In genomic region chr5:151155777-151156731, GRCh38 we compare ENCODE assay signal across 1 cellular context.
TF ChIP-seq lines count a peak whose summit lies in the region.

No MANE protein-coding gene starts in this region.

TF ChIP-seq in HepG2, 621 proteins besides CTCF, POLR2A, EP300 and RAD21 (continued from another document and continues in another):
- TF ChIP-seq, protein P1, sequence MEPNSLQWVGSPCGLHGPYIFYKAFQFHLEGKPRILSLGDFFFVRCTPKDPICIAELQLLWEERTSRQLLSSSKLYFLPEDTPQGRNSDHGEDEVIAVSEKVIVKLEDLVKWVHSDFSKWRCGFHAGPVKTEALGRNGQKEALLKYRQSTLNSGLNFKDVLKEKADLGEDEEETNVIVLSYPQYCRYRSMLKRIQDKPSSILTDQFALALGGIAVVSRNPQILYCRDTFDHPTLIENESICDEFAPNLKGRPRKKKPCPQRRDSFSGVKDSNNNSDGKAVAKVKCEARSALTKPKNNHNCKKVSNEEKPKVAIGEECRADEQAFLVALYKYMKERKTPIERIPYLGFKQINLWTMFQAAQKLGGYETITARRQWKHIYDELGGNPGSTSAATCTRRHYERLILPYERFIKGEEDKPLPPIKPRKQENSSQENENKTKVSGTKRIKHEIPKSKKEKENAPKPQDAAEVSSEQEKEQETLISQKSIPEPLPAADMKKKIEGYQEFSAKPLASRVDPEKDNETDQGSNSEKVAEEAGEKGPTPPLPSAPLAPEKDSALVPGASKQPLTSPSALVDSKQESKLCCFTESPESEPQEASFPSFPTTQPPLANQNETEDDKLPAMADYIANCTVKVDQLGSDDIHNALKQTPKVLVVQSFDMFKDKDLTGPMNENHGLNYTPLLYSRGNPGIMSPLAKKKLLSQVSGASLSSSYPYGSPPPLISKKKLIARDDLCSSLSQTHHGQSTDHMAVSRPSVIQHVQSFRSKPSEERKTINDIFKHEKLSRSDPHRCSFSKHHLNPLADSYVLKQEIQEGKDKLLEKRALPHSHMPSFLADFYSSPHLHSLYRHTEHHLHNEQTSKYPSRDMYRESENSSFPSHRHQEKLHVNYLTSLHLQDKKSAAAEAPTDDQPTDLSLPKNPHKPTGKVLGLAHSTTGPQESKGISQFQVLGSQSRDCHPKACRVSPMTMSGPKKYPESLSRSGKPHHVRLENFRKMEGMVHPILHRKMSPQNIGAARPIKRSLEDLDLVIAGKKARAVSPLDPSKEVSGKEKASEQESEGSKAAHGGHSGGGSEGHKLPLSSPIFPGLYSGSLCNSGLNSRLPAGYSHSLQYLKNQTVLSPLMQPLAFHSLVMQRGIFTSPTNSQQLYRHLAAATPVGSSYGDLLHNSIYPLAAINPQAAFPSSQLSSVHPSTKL (CRISPR knock-in tag; IDR thresholded peaks at IDR 0.05): peak; percentile 71
- TF ChIP-seq SP5 (CRISPR knock-in tag; IDR thresholded peaks at IDR 0.05; ENCODE audit: borderline replicate concordance, low read depth) (peak; percentile 35; the same call in 1 of the 2 replicates), SOX5 (CRISPR knock-in tag; IDR thresholded peaks at IDR 0.05; ENCODE audit: borderline replicate concordance) (0 out of 2 replicates have a peak, but pooled peaks have one; percentile 16), HNF4A (CRISPR knock-in tag; IDR thresholded peaks at IDR 0.05) (peak; percentile 95), ZNF251 (CRISPR knock-in tag; IDR thresholded peaks at IDR 0.05) (no peak), HOMEZ (CRISPR knock-in tag; IDR thresholded peaks at IDR 0.05; ENCODE audit: low read depth) (peak; percentile 38; the same call in 1 of the 2 replicates), TBX2 (CRISPR knock-in tag; IDR thresholded peaks at IDR 0.05; ENCODE audit: borderline replicate concordance) (peak; percentile 24; the same call in 1 of the 2 replicates), ZNF292 (CRISPR knock-in tag; IDR thresholded peaks at IDR 0.05; ENCODE audit: borderline replicate concordance, low read depth) (peak; percentile 49; the same call in 1 of the 2 replicates), MEF2D (CRISPR knock-in tag; IDR thresholded peaks at IDR 0.05) (peak; percentile 66), GABPB1 (CRISPR knock-in tag; IDR thresholded peaks at IDR 0.05) (peak; percentile 43), HOXA3 (CRISPR knock-in tag; IDR thresholded peaks at IDR 0.05) (peak; percentile 46; the same call in 1 of the 2 replicates), ZNF792 (CRISPR knock-in tag; IDR thresholded peaks at IDR 0.05) (0 out of 2 replicates have a peak, but pooled peaks have one; percentile 29), POGZ (CRISPR knock-in tag; IDR thresholded peaks at IDR 0.05) (peak; percentile 42; the same call in 1 of the 2 replicates), NFE2L2 (IDR thresholded peaks at IDR 0.05; ENCODE audit: low read length) (no peak), ZFX (CRISPR knock-in tag; IDR thresholded peaks at IDR 0.05; ENCODE audit: low read depth) (peak; percentile 77), ZNF614 (CRISPR knock-in tag; IDR thresholded peaks at IDR 0.05; ENCODE audit: borderline replicate concordance) (0 out of 2 replicates have a peak, but pooled peaks have one; percentile 34), ZNF563 (CRISPR knock-in tag; IDR thresholded peaks at IDR 0.05) (peak; percentile 58; the same call in 1 of the 2 replicates), SRY (CRISPR knock-in tag; IDR thresholded peaks at IDR 0.05) (0 out of 2 replicates have a peak, but pooled peaks have one; percentile 61), ZNF644 (CRISPR knock-in tag; IDR thresholded peaks at IDR 0.05; ENCODE audit: low read depth) (0 out of 2 replicates have a peak, but pooled peaks have one; percentile 37), KAT8 (CRISPR knock-in tag; IDR thresholded peaks at IDR 0.05) (peak; percentile 58; the same call in 1 of the 2 replicates), ZNF124 (CRISPR knock-in tag; IDR thresholded peaks at IDR 0.05) (peak; percentile 48; the same call in 1 of the 2 replicates), GATAD2A (CRISPR knock-in tag; IDR thresholded peaks at IDR 0.05) (peak; percentile 88), ZFY (CRISPR knock-in tag; IDR thresholded peaks at IDR 0.05) (peak; percentile 77), ZNF17 (CRISPR knock-in tag; IDR thresholded peaks at IDR 0.05) (no peak), PHF21A (CRISPR knock-in tag; IDR thresholded peaks at IDR 0.05) (peak; percentile 78; the same call in 1 of the 2 replicates), CREM (IDR thresholded peaks at IDR 0.05) (0 out of 2 replicates have a peak, but pooled peaks have one; percentile 18), CREM (CRISPR knock-in tag; IDR thresholded peaks at IDR 0.05) (no peak), TAF1 (CRISPR knock-in tag; IDR thresholded peaks at IDR 0.05) (peak; percentile 38; the same call in 1 of the 2 replicates), HIC2 (CRISPR knock-in tag; IDR thresholded peaks at IDR 0.05; ENCODE audit: low read depth) (peak; percentile 76; the same call in 1 of the 2 replicates), PITX1 (CRISPR knock-in tag; IDR thresholded peaks at IDR 0.05) (peak; percentile 43; the same call in 1 of the 2 replicates), SOX6 (IDR thresholded peaks at IDR 0.05) (no peak), SOX6 (CRISPR knock-in tag; IDR thresholded peaks at IDR 0.05) (peak; percentile 44), ZNF430 (CRISPR knock-in tag; IDR thresholded peaks at IDR 0.05) (0 out of 2 replicates have a peak, but pooled peaks have one; percentile 46), CEBPG (CRISPR knock-in tag; IDR thresholded peaks at IDR 0.05) (peak; percentile 49), CBX2 (IDR thresholded peaks at IDR 0.05; ENCODE audit: low read depth, low read length) (no peak), CBX2 (CRISPR knock-in tag; IDR thresholded peaks at IDR 0.05; ENCODE audit: low read depth) (0 out of 2 replicates have a peak, but pooled peaks have one; percentile 47), XRCC5 (optimal IDR thresholded peaks at IDR 0.05; ENCODE audit: low read length) (peak; percentile 17), POLR2AphosphoS5 (IDR thresholded peaks at IDR 0.05; ENCODE audit: low read depth, low read length) (peak; percentile 43; the same call in 1 of the 2 replicates), MTF1 (CRISPR knock-in tag; IDR thresholded peaks at IDR 0.05) (no peak), FOXK1 (CRISPR knock-in tag; IDR thresholded peaks at IDR 0.05; ENCODE audit: borderline replicate concordance, low read depth) (no peak), ZNF382 (CRISPR knock-in tag; IDR thresholded peaks at IDR 0.05; ENCODE audit: borderline replicate concordance) (no peak), ZFP91 (CRISPR knock-in tag; IDR thresholded peaks at IDR 0.05; ENCODE audit: borderline replicate concordance) (peak; percentile 25; the same call in 1 of the 2 replicates), NR2F2 (IDR thresholded peaks at IDR 0.05; ENCODE audit: borderline replicate concordance, low read depth) (peak; percentile 71; the same call in 1 of the 2 replicates), ZNF224 (CRISPR knock-in tag; IDR thresholded peaks at IDR 0.05) (0 out of 2 replicates have a peak, but pooled peaks have one; percentile 55), NR2F1 (CRISPR knock-in tag; IDR thresholded peaks at IDR 0.05) (peak; percentile 37 to 84; a peak in 3 of 4 replicates)
- TF ChIP-seq, protein P2, sequence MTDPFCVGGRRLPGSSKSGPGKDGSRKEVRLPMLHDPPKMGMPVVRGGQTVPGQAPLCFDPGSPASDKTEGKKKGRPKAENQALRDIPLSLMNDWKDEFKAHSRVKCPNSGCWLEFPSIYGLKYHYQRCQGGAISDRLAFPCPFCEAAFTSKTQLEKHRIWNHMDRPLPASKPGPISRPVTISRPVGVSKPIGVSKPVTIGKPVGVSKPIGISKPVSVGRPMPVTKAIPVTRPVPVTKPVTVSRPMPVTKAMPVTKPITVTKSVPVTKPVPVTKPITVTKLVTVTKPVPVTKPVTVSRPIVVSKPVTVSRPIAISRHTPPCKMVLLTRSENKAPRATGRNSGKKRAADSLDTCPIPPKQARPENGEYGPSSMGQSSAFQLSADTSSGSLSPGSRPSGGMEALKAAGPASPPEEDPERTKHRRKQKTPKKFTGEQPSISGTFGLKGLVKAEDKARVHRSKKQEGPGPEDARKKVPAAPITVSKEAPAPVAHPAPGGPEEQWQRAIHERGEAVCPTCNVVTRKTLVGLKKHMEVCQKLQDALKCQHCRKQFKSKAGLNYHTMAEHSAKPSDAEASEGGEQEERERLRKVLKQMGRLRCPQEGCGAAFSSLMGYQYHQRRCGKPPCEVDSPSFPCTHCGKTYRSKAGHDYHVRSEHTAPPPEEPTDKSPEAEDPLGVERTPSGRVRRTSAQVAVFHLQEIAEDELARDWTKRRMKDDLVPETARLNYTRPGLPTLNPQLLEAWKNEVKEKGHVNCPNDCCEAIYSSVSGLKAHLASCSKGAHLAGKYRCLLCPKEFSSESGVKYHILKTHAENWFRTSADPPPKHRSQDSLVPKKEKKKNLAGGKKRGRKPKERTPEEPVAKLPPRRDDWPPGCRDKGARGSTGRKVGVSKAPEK (CRISPR knock-in tag; IDR thresholded peaks at IDR 0.05; ENCODE audit: borderline replicate concordance): peak; percentile 55; the same call in 1 of the 2 replicates
- TF ChIP-seq, protein P3, sequence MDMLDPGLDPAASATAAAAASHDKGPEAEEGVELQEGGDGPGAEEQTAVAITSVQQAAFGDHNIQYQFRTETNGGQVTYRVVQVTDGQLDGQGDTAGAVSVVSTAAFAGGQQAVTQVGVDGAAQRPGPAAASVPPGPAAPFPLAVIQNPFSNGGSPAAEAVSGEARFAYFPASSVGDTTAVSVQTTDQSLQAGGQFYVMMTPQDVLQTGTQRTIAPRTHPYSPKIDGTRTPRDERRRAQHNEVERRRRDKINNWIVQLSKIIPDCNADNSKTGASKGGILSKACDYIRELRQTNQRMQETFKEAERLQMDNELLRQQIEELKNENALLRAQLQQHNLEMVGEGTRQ (IDR thresholded peaks at IDR 0.05; ENCODE audit: low read depth, low read length): no peak
- TF ChIP-seq, protein P3 (CRISPR knock-in tag; IDR thresholded peaks at IDR 0.05; ENCODE audit: borderline replicate concordance): peak; percentile 55
- TF ChIP-seq, protein P4, sequence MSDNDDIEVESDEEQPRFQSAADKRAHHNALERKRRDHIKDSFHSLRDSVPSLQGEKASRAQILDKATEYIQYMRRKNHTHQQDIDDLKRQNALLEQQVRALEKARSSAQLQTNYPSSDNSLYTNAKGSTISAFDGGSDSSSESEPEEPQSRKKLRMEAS (IDR thresholded peaks at IDR 0.05): peak; percentile 72
- TF ChIP-seq, protein P5, sequence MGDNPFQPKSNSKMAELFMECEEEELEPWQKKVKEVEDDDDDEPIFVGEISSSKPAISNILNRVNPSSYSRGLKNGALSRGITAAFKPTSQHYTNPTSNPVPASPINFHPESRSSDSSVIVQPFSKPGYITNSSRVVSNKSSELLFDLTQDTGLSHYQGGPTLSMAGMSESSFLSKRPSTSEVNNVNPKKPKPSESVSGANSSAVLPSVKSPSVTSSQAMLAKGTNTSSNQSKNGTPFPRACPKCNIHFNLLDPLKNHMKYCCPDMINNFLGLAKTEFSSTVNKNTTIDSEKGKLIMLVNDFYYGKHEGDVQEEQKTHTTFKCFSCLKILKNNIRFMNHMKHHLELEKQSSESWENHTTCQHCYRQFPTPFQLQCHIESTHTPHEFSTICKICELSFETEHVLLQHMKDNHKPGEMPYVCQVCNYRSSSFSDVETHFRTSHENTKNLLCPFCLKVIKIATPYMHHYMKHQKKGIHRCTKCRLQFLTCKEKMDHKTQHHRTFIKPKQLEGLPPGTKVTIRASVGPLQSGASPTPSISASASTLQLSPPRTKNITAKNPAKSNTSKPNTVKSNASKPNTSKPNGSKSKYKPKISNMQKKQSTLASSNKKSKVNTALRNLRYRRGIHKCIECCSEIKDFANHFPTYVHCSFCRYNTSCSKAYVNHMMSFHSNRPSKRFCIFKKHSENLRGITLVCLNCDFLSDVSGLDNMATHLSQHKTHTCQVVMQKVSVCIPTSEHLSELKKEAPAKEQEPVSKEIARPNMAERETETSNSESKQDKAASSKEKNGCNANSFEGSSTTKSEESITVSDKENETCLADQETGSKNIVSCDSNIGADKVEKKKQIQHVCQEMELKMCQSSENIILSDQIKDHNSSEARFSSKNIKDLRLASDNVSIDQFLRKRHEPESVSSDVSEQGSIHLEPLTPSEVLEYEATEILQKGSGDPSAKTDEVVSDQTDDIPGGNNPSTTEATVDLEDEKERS (CRISPR knock-in tag; IDR thresholded peaks at IDR 0.05): peak; percentile 60; the same call in 1 of the 2 replicates
